In genomic region chr9:16030513-16031185, GRCh38 we compare ENCODE assay signal across 9 cellular contexts.
DNase-seq lines count a peak whose midpoint lies in the region; ATAC-seq, FAIRE-seq and TF ChIP-seq lines count a peak whose summit lies in the region.
"Had no signal": no experiment of that assay in that cellular context is flagged by ENCODE, and none has a peak within 500 bp of the region (broad histone marks: within the 10 kb centered on the region; RNA-seq: fewer than 3 reads in every experiment).

No MANE protein-coding gene starts in this region.

- TF ChIP-seq CTCF in fibroblast of mammary gland (conservative IDR thresholded peaks at IDR 0.05; ENCODE audit: control insufficient read depth, insufficient read depth, low read depth, low read length) (no peak), coronary artery (IDR thresholded peaks at IDR 0.05) (no peak)

- peak; percentile 98 for ATAC-seq in HG02610 (IDR thresholded peaks at IDR 0.05; ENCODE audit: unreplicated experiment)

- H3K27ac ChIP-seq in coronary artery: no peak overlapping the region
- H3K27ac ChIP-seq: C4-2B had no signal

- H3K4me3 ChIP-seq in fibroblast of mammary gland (ENCODE audit: control insufficient read depth, low read depth, low read length) (no peak overlapping the region), coronary artery (no peak overlapping the region)

- DNase-seq in NCI-H2107 treated with DMSO at 0.1 percent for 48 hours (lab: John Stamatoyannopoulos, UW; ENCODE audit: unreplicated experiment): peak; percentile 3
- no peak for DNase-seq in NCI-H2107 (lab: John Stamatoyannopoulos, UW)
- DNase-seq in NCI-H226: peak; percentile 77
- DNase-seq in fibroblast of mammary gland (ENCODE audit: low read depth): peak; percentile 96
- no peak for DNase-seq in frontal cortex (ENCODE audit: low spot score in 2 of 2)
- DNase-seq in NCI-H524 treated with DMSO at 0.1 percent for 48 hours (lab: John Stamatoyannopoulos, UW): no peak
- no peak for DNase-seq in coronary artery (ENCODE audit: low spot score)

- FAIRE-seq in frontal cortex (lab: Jason Lieb, UNC): no peak

Comparison
In these comparisons a context has a peak if more than half of its experiments do, and no peak if none do; other contexts are left out.
1. DNase-seq: peak in NCI-H2107 treated with DMSO at 0.1 percent for 48 hours (single experiment), NCI-H226 (single experiment) and fibroblast of mammary gland (single experiment); none in NCI-H2107 (single experiment), frontal cortex (0 of 2), NCI-H524 treated with DMSO at 0.1 percent for 48 hours (single experiment) and coronary artery (single experiment).